Comparison of ENCODE assay signal across 16 cellular contexts in genomic region chr17:6145946-6146345, GRCh38.
DNase-seq lines count a peak whose midpoint lies in the region; FAIRE-seq and TF ChIP-seq lines count a peak whose summit lies in the region.
"Had no signal": no experiment of that assay in that cellular context is flagged by ENCODE, and none has a peak within 500 bp of the region (broad histone marks: within the 10 kb centered on the region; RNA-seq: fewer than 3 reads in every experiment).

No MANE protein-coding gene starts in this region.

- intact Hi-C loops in uterus (cut with DNase I; ENCODE audit: low total_unique reads) = no loop called here

- no peak for TF ChIP-seq EP300 in H1 (IDR thresholded peaks at IDR 0.05; ENCODE audit: borderline replicate concordance in 1 of 2, low read depth in 2 of 2, low read length in 2 of 2)

- TF ChIP-seq CTCF in H1 (IDR thresholded peaks at IDR 0.05; ENCODE audit: control extremely low read depth in 1 of 3, insufficient read depth in 1 of 3, low read depth in 1 of 3, low read length in 3 of 3) = peak in 2 of 3 experiments; percentile 0 to 25; a peak in 2 of 4 replicates
- TF ChIP-seq CTCF in uterus (IDR thresholded peaks at IDR 0.05) = no peak

- no peak overlapping the region for H2BK120ac ChIP-seq in H1 (replicated peaks; ENCODE audit: low read depth, low read length)

- no peak overlapping the region for H3K18ac ChIP-seq in H1 (ENCODE audit: extremely low read depth, low read length)

- H3K14ac ChIP-seq in H1 (ENCODE audit: insufficient read length) = no peak overlapping the region

- H3K23me2 ChIP-seq in H1 (ENCODE audit: low read depth, low read length) = no peaks in the 10 kb centered on the region

- POLR2A ChIA-PET in H1 (lab: Charles Lee; ENCODE audit: partially characterized antibody) = no interaction called here

- H4K5ac ChIP-seq in H1 (ENCODE audit: insufficient read length, low read depth, low read length) = no peak overlapping the region

- no peak overlapping the region for H3K23ac ChIP-seq in H1 (ENCODE audit: insufficient read length)

- no peaks in the 10 kb centered on the region for H3K79me2 ChIP-seq in Karpas-422 (ENCODE audit: low read length)
- no peaks in the 10 kb centered on the region for H3K79me2 ChIP-seq in H1 (ENCODE audit: control insufficient read depth in 1 of 2, insufficient read depth in 2 of 2, low read length in 2 of 2)

- CTCF ChIA-PET in H1 (lab: Charles Lee; ENCODE audit: partially characterized antibody) = interaction anchor here (0.6 to 1.4 kb wide), 4 partner anchors 140 to 698 kb away, joined by 3 to 5 read pairs (median 4); no protein-coding TSS in a partner anchor

- H3K79me1 ChIP-seq in H1 (ENCODE audit: low read depth, low read length) = no peaks in the 10 kb centered on the region

- no peak overlapping the region for H2AK5ac ChIP-seq in H1 (ENCODE audit: low read depth, low read length)

- no peak overlapping the region for H2BK20ac ChIP-seq in H1 (ENCODE audit: low read length)

- H3K9ac ChIP-seq in Karpas-422 (ENCODE audit: low read length) = no peak overlapping the region
- H3K9ac ChIP-seq in H1 (replicated peaks in 1 of 4; ENCODE audit: extremely low read depth in 1 of 4, low read depth in 3 of 4, low read length in 3 of 4) = no peak overlapping the region
- H3K9ac ChIP-seq: BLaER1, KMS-11 had no signal

- H3K4me1 ChIP-seq in Karpas-422 (ENCODE audit: low read length) = no peaks in the 10 kb centered on the region
- H3K4me1 ChIP-seq in H1 (replicated peaks in 1 of 4; ENCODE audit: control insufficient read depth in 3 of 4, insufficient read depth in 4 of 4, low read length in 3 of 4) = peaks cover 0 to 5% (median 0%) of the 10 kb centered on the region in 4 experiments; a peak in 1 of 7 replicates
- no peaks in the 10 kb centered on the region for H3K4me1 ChIP-seq in uterus
- H3K4me1 ChIP-seq: Caco-2 had no signal

- H3K4me3 ChIP-seq in Karpas-422 (ENCODE audit: low read length) (no peak overlapping the region), H1 (ENCODE audit: extremely low read depth in 1 of 4, insufficient read depth in 2 of 4, low read depth in 3 of 4, low read length in 4 of 4) (no peak overlapping the region), uterus (no peak overlapping the region)
- H3K4me3 ChIP-seq: BLaER1 had no signal

- H3K36me3 ChIP-seq in Karpas-422 (ENCODE audit: insufficient read depth, low read length) = no peaks in the 10 kb centered on the region
- no peaks in the 10 kb centered on the region for H3K36me3 ChIP-seq in H1 (ENCODE audit: control insufficient read depth in 2 of 4, insufficient read depth in 4 of 4, low read length in 3 of 4)
- H3K36me3 ChIP-seq in uterus = no peaks in the 10 kb centered on the region
- H3K36me3 ChIP-seq: BLaER1 had no signal

- no peak overlapping the region for H4K8ac ChIP-seq in H1 (ENCODE audit: extremely low read depth, insufficient read depth, low read length)

- H2BK5ac ChIP-seq in H1 (ENCODE audit: low read depth, low read length) = no peak overlapping the region

- H3K27ac ChIP-seq in Karpas-422 (ENCODE audit: low read length) (no peak overlapping the region), H1 (ENCODE audit: low read depth, low read length) (no peak overlapping the region), uterus (no peak overlapping the region)
- H3K27ac ChIP-seq: BLaER1, KMS-11 had no signal

- FAIRE-seq in H1 (lab: Jason Lieb, UNC) = no peak
- FAIRE-seq: GM12892 had no signal

- H2AFZ ChIP-seq in Karpas-422 (ENCODE audit: low read length) = no peak overlapping the region
- H2AFZ ChIP-seq in H1 (ENCODE audit: low read length) = no peak overlapping the region

- no peak overlapping the region; the same call in 1 of the 2 replicates for H2BK12ac ChIP-seq in H1 (ENCODE audit: low read depth, low read length)

- TF ChIP-seq POLR2A in H1 (IDR thresholded peaks at IDR 0.05; ENCODE audit: control extremely low read depth in 1 of 2, low read depth in 2 of 2, low read length in 2 of 2) = no peak
- TF ChIP-seq POLR2A in uterus (IDR thresholded peaks at IDR 0.05) = no peak

- H3K4me2 ChIP-seq in Karpas-422 (ENCODE audit: low read depth, low read length, poor library complexity, severe bottlenecking) = no peak overlapping the region
- no peak overlapping the region for H3K4me2 ChIP-seq in H1 (ENCODE audit: insufficient read depth in 1 of 2, low read depth in 2 of 2, low read length in 2 of 2)
- H3K4me2 ChIP-seq: BLaER1, KMS-11 had no signal

- no peak overlapping the region for H3K4ac ChIP-seq in H1 (replicated peaks; ENCODE audit: insufficient read length, low read depth, low read length)

- no peaks in the 10 kb centered on the region for H3K9me2 ChIP-seq in Karpas-422 (replicated peaks; ENCODE audit: insufficient read depth, low read length)

- H3K27me3 ChIP-seq in Karpas-422 (ENCODE audit: low read length) (no peaks in the 10 kb centered on the region), H1 (replicated peaks in 1 of 4; ENCODE audit: control insufficient read depth in 3 of 4, extremely low read depth in 1 of 4, insufficient read depth in 3 of 4, low read length in 3 of 4) (peaks cover 0 to 1% (median 0%) of the 10 kb centered on the region in 4 experiments; a peak in 1 of 7 replicates), uterus (no peaks in the 10 kb centered on the region)
- H3K27me3 ChIP-seq: BLaER1 had no signal

- DNase-seq in stimulated activated CD4-positive, alpha-beta T cell treated with anti-CD3 and anti-CD28 coated beads, Interleukin-15, amount 100 ng/mL, for 24 hours = peak; percentile 5
- no peak for DNase-seq in stimulated activated CD4-positive, alpha-beta T cell treated with anti-CD3 and anti-CD28 coated beads, Interleukin-4, amount 100 ng/mL, for 4 hours
- DNase-seq in Karpas-422 = peak; percentile 58
- DNase-seq in H1 (ENCODE audit: low read depth in 1 of 2, low spot score in 2 of 2) = no peak
- no peak for DNase-seq in DMS114 treated with DMSO at 0.1 percent for 48 hours (lab: John Stamatoyannopoulos, UW; ENCODE audit: unreplicated experiment)
- DNase-seq in uterus = no peak
- DNase-seq in AG08395 (ENCODE audit: low spot score) = no peak
- DNase-seq: AML-193; CD8-positive, alpha-beta memory T cell; DMS79 treated with DMSO at 0.1 percent for 48 hours; GDM1; HCEC 1CT had no signal

- TF ChIP-seq RAD21 in H1 (IDR thresholded peaks at IDR 0.05 in 1 of 2, conservative IDR thresholded peaks at IDR 0.05 in 1 of 2; ENCODE audit: low read depth in 2 of 2, low read length in 2 of 2) = no peak; a peak in 1 of 4 replicates

- H3K9me3 ChIP-seq in Karpas-422 (ENCODE audit: low read length) (no peaks in the 10 kb centered on the region), H1 (ENCODE audit: insufficient read depth in 2 of 2, low read depth in 1 of 2, low read length in 1 of 2) (peaks cover 2 to 6% of the 10 kb centered on the region in 2 experiments; a peak in 2 of 4 replicates), uterus (no peaks in the 10 kb centered on the region)
- H3K9me3 ChIP-seq: BLaER1, Caco-2 had no signal

- no peak overlapping the region for H3K56ac ChIP-seq in H1 (replicated peaks; ENCODE audit: insufficient read length, low read depth, low read length)

- H2BK15ac ChIP-seq in H1 (ENCODE audit: low read length) = no peak overlapping the region

- H4K91ac ChIP-seq in H1 (replicated peaks; ENCODE audit: insufficient read length, low read length) = no peak overlapping the region

- H4K20me1 ChIP-seq in Karpas-422 (ENCODE audit: insufficient read depth, low read depth, low read length) (no peaks in the 10 kb centered on the region), H1 (replicated peaks in 1 of 2; ENCODE audit: control insufficient read depth in 1 of 2, insufficient read depth in 2 of 2, low read length in 2 of 2) (no peaks in the 10 kb centered on the region)
- H4K20me1 ChIP-seq: BLaER1 had no signal

- WGBS in H1 (ENCODE audit: extremely low coverage in 1 of 2, insufficient coverage in 1 of 2, insufficient read length in 1 of 2, insufficient replicate concordance in 2 of 2, low coverage in 1 of 2, low lambda C conversion rate in 2 of 2, missing lambda C conversion rate in 1 of 2), 2 experiments = 86% methylated on average over 4 of the region's 4 CpGs; no CpG with 5 or more reads in 1 of the 2 experiments

TF ChIP-seq in H1, 55 proteins besides CTCF, POLR2A, EP300 and RAD21:
- TF ChIP-seq NRF1 (IDR thresholded peaks at IDR 0.05; ENCODE audit: low read depth, low read length) (no peak), FOSL1 (IDR thresholded peaks at IDR 0.05; ENCODE audit: insufficient read depth, low read depth, low read length) (no peak), CBX8 (IDR thresholded peaks at IDR 0.05; ENCODE audit: borderline replicate concordance, low read depth, low read length) (no peak), SP2 (IDR thresholded peaks at IDR 0.05; ENCODE audit: low read length) (no peak), MAX (IDR thresholded peaks at IDR 0.05) (no peak), HDAC6 (IDR thresholded peaks at IDR 0.05; ENCODE audit: low read depth, low read length) (no peak), POLR2AphosphoS5 (IDR thresholded peaks at IDR 0.05; ENCODE audit: low read depth, low read length) (no peak), SAP30 (IDR thresholded peaks at IDR 0.05; ENCODE audit: insufficient read depth, insufficient replicate concordance, low read length) (no peak), TAF7 (optimal IDR thresholded peaks at IDR 0.05; ENCODE audit: borderline replicate concordance, low read depth, low read length) (no peak), TAF1 (IDR thresholded peaks at IDR 0.05; ENCODE audit: low read depth, low read length) (no peak), ATF3 (IDR thresholded peaks at IDR 0.05; ENCODE audit: insufficient read depth, low read depth, low read length) (no peak), EGR1 (IDR thresholded peaks at IDR 0.05; ENCODE audit: borderline replicate concordance, low read depth, low read length) (no peak), YY1 (IDR thresholded peaks at IDR 0.05; ENCODE audit: low read depth, low read length) (no peak), RNF2 (IDR thresholded peaks at IDR 0.05; ENCODE audit: borderline replicate concordance, low read depth, low read length, missing control alignments, poor library complexity, severe bottlenecking) (no peak), BRCA1 (IDR thresholded peaks at IDR 0.05; ENCODE audit: low read depth, low read length) (no peak), SP4 (IDR thresholded peaks at IDR 0.05; ENCODE audit: low read length) (no peak)

Comparison
In these comparisons a context has a peak if more than half of its experiments do, and no peak if none do; other contexts are left out.
1. DNase-seq: peak in stimulated activated CD4-positive, alpha-beta T cell treated with anti-CD3 and anti-CD28 coated beads, Interleukin-15, amount 100 ng/mL, for 24 hours (single experiment) and Karpas-422 (single experiment); none in stimulated activated CD4-positive, alpha-beta T cell treated with anti-CD3 and anti-CD28 coated beads, Interleukin-4, amount 100 ng/mL, for 4 hours (0 of 2), H1 (0 of 2), DMS114 treated with DMSO at 0.1 percent for 48 hours (single experiment), uterus (0 of 2) and AG08395 (single experiment).
2. CTCF ChIP-seq: peak in H1 (2 of 3); none in uterus (0 of 4).